In the genomic region with DNA sequence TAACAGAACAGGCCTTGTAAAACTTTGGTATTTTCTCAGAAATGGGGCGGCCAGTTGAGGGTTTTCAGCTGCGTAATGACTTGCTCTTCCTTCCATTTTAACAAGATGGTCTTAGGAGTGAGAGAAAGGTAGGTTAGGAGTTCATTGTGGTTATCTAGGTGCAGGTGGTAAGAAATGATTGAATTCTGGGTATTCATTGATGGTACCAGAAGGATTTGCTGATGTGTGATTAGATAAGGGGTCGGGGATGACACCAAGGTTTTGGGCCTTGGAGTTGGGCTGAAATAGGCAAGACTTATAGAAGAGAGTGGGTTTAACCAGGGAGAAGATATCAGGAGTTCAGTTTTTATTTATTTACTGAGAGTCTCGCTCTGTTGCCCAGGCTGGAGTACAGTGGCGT, we compare ENCODE assay signal across 1 cellular context.
TF ChIP-seq lines count a peak whose summit lies in the region.

No MANE protein-coding gene starts in this region.

TF ChIP-seq in WTC11, 78 proteins besides CTCF, POLR2A, EP300 and RAD21 (continued from another document):
- no peak for TF ChIP-seq ZMAT4 (CRISPR knock-in tag; IDR thresholded peaks at IDR 0.05)
- no peak for TF ChIP-seq SMAD3 (CRISPR knock-in tag; IDR thresholded peaks at IDR 0.05; ENCODE audit: borderline replicate concordance)
- TF ChIP-seq, protein P1, sequence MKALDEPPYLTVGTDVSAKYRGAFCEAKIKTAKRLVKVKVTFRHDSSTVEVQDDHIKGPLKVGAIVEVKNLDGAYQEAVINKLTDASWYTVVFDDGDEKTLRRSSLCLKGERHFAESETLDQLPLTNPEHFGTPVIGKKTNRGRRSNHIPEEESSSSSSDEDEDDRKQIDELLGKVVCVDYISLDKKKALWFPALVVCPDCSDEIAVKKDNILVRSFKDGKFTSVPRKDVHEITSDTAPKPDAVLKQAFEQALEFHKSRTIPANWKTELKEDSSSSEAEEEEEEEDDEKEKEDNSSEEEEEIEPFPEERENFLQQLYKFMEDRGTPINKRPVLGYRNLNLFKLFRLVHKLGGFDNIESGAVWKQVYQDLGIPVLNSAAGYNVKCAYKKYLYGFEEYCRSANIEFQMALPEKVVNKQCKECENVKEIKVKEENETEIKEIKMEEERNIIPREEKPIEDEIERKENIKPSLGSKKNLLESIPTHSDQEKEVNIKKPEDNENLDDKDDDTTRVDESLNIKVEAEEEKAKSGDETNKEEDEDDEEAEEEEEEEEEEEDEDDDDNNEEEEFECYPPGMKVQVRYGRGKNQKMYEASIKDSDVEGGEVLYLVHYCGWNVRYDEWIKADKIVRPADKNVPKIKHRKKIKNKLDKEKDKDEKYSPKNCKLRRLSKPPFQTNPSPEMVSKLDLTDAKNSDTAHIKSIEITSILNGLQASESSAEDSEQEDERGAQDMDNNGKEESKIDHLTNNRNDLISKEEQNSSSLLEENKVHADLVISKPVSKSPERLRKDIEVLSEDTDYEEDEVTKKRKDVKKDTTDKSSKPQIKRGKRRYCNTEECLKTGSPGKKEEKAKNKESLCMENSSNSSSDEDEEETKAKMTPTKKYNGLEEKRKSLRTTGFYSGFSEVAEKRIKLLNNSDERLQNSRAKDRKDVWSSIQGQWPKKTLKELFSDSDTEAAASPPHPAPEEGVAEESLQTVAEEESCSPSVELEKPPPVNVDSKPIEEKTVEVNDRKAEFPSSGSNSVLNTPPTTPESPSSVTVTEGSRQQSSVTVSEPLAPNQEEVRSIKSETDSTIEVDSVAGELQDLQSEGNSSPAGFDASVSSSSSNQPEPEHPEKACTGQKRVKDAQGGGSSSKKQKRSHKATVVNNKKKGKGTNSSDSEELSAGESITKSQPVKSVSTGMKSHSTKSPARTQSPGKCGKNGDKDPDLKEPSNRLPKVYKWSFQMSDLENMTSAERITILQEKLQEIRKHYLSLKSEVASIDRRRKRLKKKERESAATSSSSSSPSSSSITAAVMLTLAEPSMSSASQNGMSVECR (CRISPR knock-in tag; IDR thresholded peaks at IDR 0.05; ENCODE audit: borderline replicate concordance) = no peak
- no peak for TF ChIP-seq ATF6 (CRISPR knock-in tag; IDR thresholded peaks at IDR 0.05)
- TF ChIP-seq EMX1 (CRISPR knock-in tag; IDR thresholded peaks at IDR 0.05) = no peak
- TF ChIP-seq OVOL2 (CRISPR knock-in tag; IDR thresholded peaks at IDR 0.05; ENCODE audit: borderline replicate concordance) = no peak
- no peak for TF ChIP-seq HMGXB4 (CRISPR knock-in tag; IDR thresholded peaks at IDR 0.05)
- TF ChIP-seq CREB1 (CRISPR knock-in tag; IDR thresholded peaks at IDR 0.05) = no peak
- TF ChIP-seq, protein P2, sequence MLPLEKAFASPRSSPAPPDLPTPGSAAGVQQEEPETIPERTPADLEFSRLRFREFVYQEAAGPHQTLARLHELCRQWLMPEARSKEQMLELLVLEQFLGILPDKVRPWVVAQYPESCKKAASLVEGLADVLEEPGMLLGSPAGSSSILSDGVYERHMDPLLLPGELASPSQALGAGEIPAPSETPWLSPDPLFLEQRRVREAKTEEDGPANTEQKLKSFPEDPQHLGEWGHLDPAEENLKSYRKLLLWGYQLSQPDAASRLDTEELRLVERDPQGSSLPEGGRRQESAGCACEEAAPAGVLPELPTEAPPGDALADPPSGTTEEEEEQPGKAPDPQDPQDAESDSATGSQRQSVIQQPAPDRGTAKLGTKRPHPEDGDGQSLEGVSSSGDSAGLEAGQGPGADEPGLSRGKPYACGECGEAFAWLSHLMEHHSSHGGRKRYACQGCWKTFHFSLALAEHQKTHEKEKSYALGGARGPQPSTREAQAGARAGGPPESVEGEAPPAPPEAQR (CRISPR knock-in tag; IDR thresholded peaks at IDR 0.05) = no peak
- TF ChIP-seq, protein P3, sequence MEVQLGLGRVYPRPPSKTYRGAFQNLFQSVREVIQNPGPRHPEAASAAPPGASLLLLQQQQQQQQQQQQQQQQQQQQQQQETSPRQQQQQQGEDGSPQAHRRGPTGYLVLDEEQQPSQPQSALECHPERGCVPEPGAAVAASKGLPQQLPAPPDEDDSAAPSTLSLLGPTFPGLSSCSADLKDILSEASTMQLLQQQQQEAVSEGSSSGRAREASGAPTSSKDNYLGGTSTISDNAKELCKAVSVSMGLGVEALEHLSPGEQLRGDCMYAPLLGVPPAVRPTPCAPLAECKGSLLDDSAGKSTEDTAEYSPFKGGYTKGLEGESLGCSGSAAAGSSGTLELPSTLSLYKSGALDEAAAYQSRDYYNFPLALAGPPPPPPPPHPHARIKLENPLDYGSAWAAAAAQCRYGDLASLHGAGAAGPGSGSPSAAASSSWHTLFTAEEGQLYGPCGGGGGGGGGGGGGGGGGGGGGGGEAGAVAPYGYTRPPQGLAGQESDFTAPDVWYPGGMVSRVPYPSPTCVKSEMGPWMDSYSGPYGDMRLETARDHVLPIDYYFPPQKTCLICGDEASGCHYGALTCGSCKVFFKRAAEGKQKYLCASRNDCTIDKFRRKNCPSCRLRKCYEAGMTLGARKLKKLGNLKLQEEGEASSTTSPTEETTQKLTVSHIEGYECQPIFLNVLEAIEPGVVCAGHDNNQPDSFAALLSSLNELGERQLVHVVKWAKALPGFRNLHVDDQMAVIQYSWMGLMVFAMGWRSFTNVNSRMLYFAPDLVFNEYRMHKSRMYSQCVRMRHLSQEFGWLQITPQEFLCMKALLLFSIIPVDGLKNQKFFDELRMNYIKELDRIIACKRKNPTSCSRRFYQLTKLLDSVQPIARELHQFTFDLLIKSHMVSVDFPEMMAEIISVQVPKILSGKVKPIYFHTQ (CRISPR knock-in tag; IDR thresholded peaks at IDR 0.05) = no peak
- TF ChIP-seq MLX (CRISPR knock-in tag; IDR thresholded peaks at IDR 0.05) = no peak
- no peak for TF ChIP-seq MYBL2 (CRISPR knock-in tag; IDR thresholded peaks at IDR 0.05)
- TF ChIP-seq MXD4 (CRISPR knock-in tag; IDR thresholded peaks at IDR 0.05; ENCODE audit: borderline replicate concordance) = no peak
TF ChIP-seq in WTC11: peak in this region for 0.
